ENCODE assay signal across 11 cellular contexts in the genomic region with DNA sequence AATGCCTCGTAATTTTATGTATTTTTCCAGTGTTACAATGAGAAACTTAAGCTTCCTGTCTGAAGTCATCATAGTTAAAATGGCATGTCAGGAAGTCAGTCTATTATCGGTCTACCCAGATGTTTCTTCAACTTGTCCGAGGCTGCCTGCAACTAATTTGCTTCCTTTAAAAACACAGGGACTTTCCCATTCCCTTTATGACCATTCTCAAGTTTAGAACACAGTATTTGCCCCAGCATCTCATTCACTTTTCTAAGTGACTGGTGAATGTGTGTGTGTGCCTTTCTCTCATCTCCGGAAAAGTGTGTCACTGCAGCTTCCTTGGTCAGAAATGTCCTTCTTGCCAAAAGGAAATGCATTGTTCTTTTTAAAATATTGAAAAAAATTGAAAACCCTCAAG.
A peak's percentile ranks its signal among the peaks of the same experiment; 100 is the strongest.
DNase-seq lines count a peak whose midpoint lies in the region; ATAC-seq, FAIRE-seq and TF ChIP-seq lines count a peak whose summit lies in the region.
"Had no signal": no experiment of that assay in that cellular context is flagged by ENCODE, and none has a peak within 500 bp of the region (broad histone marks: within the 10 kb centered on the region; RNA-seq: fewer than 3 reads in every experiment).

No MANE protein-coding gene starts in this region.

- H3K36me3 ChIP-seq in CD8-positive, alpha-beta memory T cell (ENCODE audit: insufficient read depth, low read length), result no peaks in the 10 kb centered on the region

- peak overlapping the region in 6 of 8 donors; percentile 9 to 84 (median 58) for H3K27ac Mint-ChIP-seq in CD8-positive, alpha-beta memory T cell

- no peaks in the 10 kb centered on the region for H3K27me3 Mint-ChIP-seq in CD8-positive, alpha-beta memory T cell

- DNase-seq in CD8-positive, alpha-beta memory T cell, result no peak
- DNase-seq in cardiac fibroblast (ENCODE audit: low read depth in 2 of 2), result peak; percentile 35 to 66
- no peak for DNase-seq in SW480 (ENCODE audit: low spot score)
- DNase-seq in Ammon's horn (ENCODE audit: low spot score), result no peak
- no peak for DNase-seq in stimulated activated CD4-positive, alpha-beta T cell treated with anti-CD3 and anti-CD28 coated beads, Interleukin-12 subunit alpha, Interleukin-12 subunit beta, amount 100 ng/mL, for 4 hours
- no peak for DNase-seq in frontal cortex (ENCODE audit: low spot score in 2 of 2)
- DNase-seq: NCI-H2029, substantia nigra had no signal

- no peak for TF ChIP-seq CTCF in cardiac fibroblast (IDR thresholded peaks at IDR 0.05; ENCODE audit: low read depth, low read length)

- peak overlapping the region in 6 of 7 donors; percentile 44 to 77 (median 67) for H3K4me3 Mint-ChIP-seq in CD8-positive, alpha-beta memory T cell

- no peak overlapping the region for H3K4me3 ChIP-seq in CD8-positive, alpha-beta memory T cell (ENCODE audit: low read length)
- H3K4me3 ChIP-seq in cardiac fibroblast (replicated peaks in 1 of 2; ENCODE audit: low read depth in 2 of 2, low read length in 2 of 2), result no peak overlapping the region

- CTCF ChIA-PET in CD8-positive, alpha-beta memory T cell (lab: Charles Lee), result no interaction called here

- H3K4me1 Mint-ChIP-seq in CD8-positive, alpha-beta memory T cell, result peaks cover 53 to 82% (median 69%) of the 10 kb centered on the region in 3 donors

- no peaks in the 10 kb centered on the region for H3K27me3 ChIP-seq in CD8-positive, alpha-beta memory T cell (ENCODE audit: insufficient read depth, low read length, poor library complexity, severe bottlenecking)

- no peak overlapping the region for H3K27ac ChIP-seq in CD8-positive, alpha-beta memory T cell (ENCODE audit: low read depth, low read length)

- H3K36me3 Mint-ChIP-seq in CD8-positive, alpha-beta memory T cell, result no peaks in the 10 kb centered on the region

- POLR2A ChIA-PET in CD8-positive, alpha-beta memory T cell (lab: Charles Lee), result no interaction called here

- H3K4me1 ChIP-seq in CD8-positive, alpha-beta memory T cell (ENCODE audit: insufficient read depth, low read length), result peaks cover 29% of the 10 kb centered on the region

- no peaks in the 10 kb centered on the region for H3K9me3 Mint-ChIP-seq in CD8-positive, alpha-beta memory T cell

- peak; percentile 25 for ATAC-seq in GM18909 (IDR thresholded peaks at IDR 0.05; ENCODE audit: poor library complexity, unreplicated experiment)
- peak; percentile 36 for ATAC-seq in HG03354 (IDR thresholded peaks at IDR 0.05; ENCODE audit: poor library complexity, severe bottlenecking, unreplicated experiment)

- H3K9me3 ChIP-seq in CD8-positive, alpha-beta memory T cell (ENCODE audit: low read length), result no peaks in the 10 kb centered on the region

- FAIRE-seq in frontal cortex (lab: Jason Lieb, UNC), result no peak
- FAIRE-seq: colon had no signal

Comparison
In these comparisons a context has a peak if more than half of its experiments do, and no peak if none do; other contexts are left out.
1. DNase-seq: peak in cardiac fibroblast (2 of 2); none in CD8-positive, alpha-beta memory T cell (0 of 5), SW480 (single experiment), Ammon's horn (single experiment), stimulated activated CD4-positive, alpha-beta T cell treated with anti-CD3 and anti-CD28 coated beads, Interleukin-12 subunit alpha, Interleukin-12 subunit beta, amount 100 ng/mL, for 4 hours (single experiment) and frontal cortex (0 of 2).